In genomic region chrX:17559728-17560379, GRCh38 we compare ENCODE assay signal across 10 cellular contexts.
DNase-seq lines count a peak whose midpoint lies in the region; ATAC-seq, FAIRE-seq and TF ChIP-seq lines count a peak whose summit lies in the region.
"Had no signal": no experiment of that assay in that cellular context is flagged by ENCODE, and none has a peak within 500 bp of the region (broad histone marks: within the 10 kb centered on the region; RNA-seq: fewer than 3 reads in every experiment).

No MANE protein-coding gene starts in this region.

- H2BK120ac ChIP-seq in H1 (replicated peaks; ENCODE audit: low read depth, low read length), result no peak overlapping the region
- H2BK120ac ChIP-seq in neuronal stem cell (ENCODE audit: low read depth, low read length), result no peak overlapping the region

- H2AK5ac ChIP-seq in H1 (ENCODE audit: low read depth, low read length) (no peak overlapping the region), neuronal stem cell (ENCODE audit: low read depth, low read length) (no peak overlapping the region)

- no peak overlapping the region for H3K56ac ChIP-seq in H1 (replicated peaks; ENCODE audit: insufficient read length, low read depth, low read length)

- no peaks in the 10 kb centered on the region for H4K20me1 ChIP-seq in H1 (replicated peaks in 1 of 2; ENCODE audit: control insufficient read depth in 1 of 2, insufficient read depth in 2 of 2, low read length in 2 of 2)

- H3K36me3 Mint-ChIP-seq in activated T-cell treated with anti-CD3 and anti-CD28 coated beads, Interleukin-2, amount 50 U/mL, for 4 hours (ENCODE audit: insufficient read depth), result no peaks in the 10 kb centered on the region

- H3K4me3 ChIP-seq in H1 (ENCODE audit: extremely low read depth in 1 of 4, insufficient read depth in 2 of 4, low read depth in 3 of 4, low read length in 4 of 4), result peak overlapping the region in 1 of 4 experiments; percentile 4; a peak in 1 of 8 replicates
- H3K4me3 ChIP-seq in neuronal stem cell (ENCODE audit: low read length in 2 of 2), result no peak overlapping the region

- H3K4me1 ChIP-seq in H1 (replicated peaks in 1 of 4; ENCODE audit: control insufficient read depth in 3 of 4, insufficient read depth in 4 of 4, low read length in 3 of 4) (peaks cover 0 to 2% (median 0%) of the 10 kb centered on the region in 4 experiments; a peak in 2 of 7 replicates), neuronal stem cell (ENCODE audit: control insufficient read depth in 2 of 2, insufficient read depth in 1 of 2, low read depth in 1 of 2, low read length in 2 of 2) (peaks cover 0 to 2% of the 10 kb centered on the region in 2 donors)

- H3K18ac ChIP-seq in H1 (ENCODE audit: extremely low read depth, low read length) (no peak overlapping the region; the same call in 1 of the 2 replicates), neuronal stem cell (ENCODE audit: low read length) (no peak overlapping the region)

- H3K79me2 ChIP-seq in H1 (ENCODE audit: control insufficient read depth in 1 of 2, insufficient read depth in 2 of 2, low read length in 2 of 2), result no peaks in the 10 kb centered on the region

- H2BK5ac ChIP-seq in H1 (ENCODE audit: low read depth, low read length) (no peak overlapping the region), neuronal stem cell (ENCODE audit: low read length) (no peak overlapping the region)

- H3K9ac ChIP-seq in H1 (replicated peaks in 1 of 4; ENCODE audit: extremely low read depth in 1 of 4, low read depth in 3 of 4, low read length in 3 of 4), result no peak overlapping the region
- H3K9ac ChIP-seq in neuronal stem cell (ENCODE audit: low read depth, low read length, poor library complexity), result no peak overlapping the region

- no peak overlapping the region for H4K5ac ChIP-seq in H1 (ENCODE audit: insufficient read length, low read depth, low read length)

- in situ Hi-C loops in GM13977 (cut with MboI; ENCODE audit: low pct_unique_long_range_greater_than_20kb, low sequenced_read_pairs, unreplicated experiment), result no loop called here

- H2BK20ac ChIP-seq in H1 (ENCODE audit: low read length), result no peak overlapping the region

- H3K14ac ChIP-seq in H1 (ENCODE audit: insufficient read length) (no peak overlapping the region), neuronal stem cell (ENCODE audit: low read length) (no peak overlapping the region)

- no peaks in the 10 kb centered on the region for H3K9me3 Mint-ChIP-seq in activated T-cell treated with anti-CD3 and anti-CD28 coated beads, Interleukin-2, amount 50 U/mL, for 4 hours

- FAIRE-seq in H1 (lab: Jason Lieb, UNC), result peak; percentile 62
- FAIRE-seq: GM12891 had no signal

- no peaks in the 10 kb centered on the region for H3K27me3 Mint-ChIP-seq in activated T-cell treated with anti-CD3 and anti-CD28 coated beads, Interleukin-2, amount 50 U/mL, for 4 hours (ENCODE audit: low read depth)

- no peak overlapping the region for H4K8ac ChIP-seq in H1 (ENCODE audit: extremely low read depth, insufficient read depth, low read length)
- H4K8ac ChIP-seq in neuronal stem cell (ENCODE audit: low read depth, low read length), result no peak overlapping the region

- ATAC-seq in activated T-cell treated with anti-CD3 and anti-CD28 coated beads, Interleukin-2, amount 50 U/mL, for 4 hours, result no peak
- ATAC-seq in GM21423 (IDR thresholded peaks at IDR 0.05; ENCODE audit: unreplicated experiment), result no peak

- no peak overlapping the region for H3K4me3 Mint-ChIP-seq in activated T-cell treated with anti-CD3 and anti-CD28 coated beads, Interleukin-2, amount 50 U/mL, for 4 hours

- H2BK15ac ChIP-seq in H1 (ENCODE audit: low read length), result no peak overlapping the region
- H2BK15ac ChIP-seq in neuronal stem cell (ENCODE audit: low read length), result no peak overlapping the region

- H4K91ac ChIP-seq in H1 (replicated peaks; ENCODE audit: insufficient read length, low read length), result no peak overlapping the region
- H4K91ac ChIP-seq in neuronal stem cell (ENCODE audit: low read depth, low read length, poor library complexity), result no peak overlapping the region

- peak overlapping the region; percentile 53 to 57 for H3K4me2 ChIP-seq in H1 (ENCODE audit: insufficient read depth in 1 of 2, low read depth in 2 of 2, low read length in 2 of 2)
- no peak overlapping the region for H3K4me2 ChIP-seq in neuronal stem cell (ENCODE audit: insufficient read depth, low read length, poor library complexity, severe bottlenecking)

- no peak overlapping the region for H3K23ac ChIP-seq in H1 (ENCODE audit: insufficient read length)
- H3K23ac ChIP-seq in neuronal stem cell (ENCODE audit: low read depth, low read length, poor library complexity), result no peak overlapping the region

- no peak overlapping the region for H3K27ac ChIP-seq in H1 (ENCODE audit: low read depth, low read length)
- H3K27ac ChIP-seq in neuronal stem cell (replicated peaks; ENCODE audit: low read length), result no peak overlapping the region

- H2BK12ac ChIP-seq in H1 (ENCODE audit: low read depth, low read length), result no peak overlapping the region
- H2BK12ac ChIP-seq in neuronal stem cell (ENCODE audit: low read length), result no peak overlapping the region

- no peak for TF ChIP-seq EP300 in H1 (IDR thresholded peaks at IDR 0.05; ENCODE audit: borderline replicate concordance in 1 of 2, low read depth in 2 of 2, low read length in 2 of 2)

- H3K9me3 ChIP-seq in H1 (ENCODE audit: insufficient read depth in 2 of 2, low read depth in 1 of 2, low read length in 1 of 2) (no peaks in the 10 kb centered on the region), neuronal stem cell (replicated peaks in 1 of 2; ENCODE audit: control insufficient read depth in 2 of 2, insufficient read depth in 1 of 2, low read depth in 1 of 2, low read length in 2 of 2) (no peaks in the 10 kb centered on the region)

- POLR2A ChIA-PET in H1 (lab: Charles Lee; ENCODE audit: partially characterized antibody), result no interaction called here

- no peaks in the 10 kb centered on the region for H3K23me2 ChIP-seq in H1 (ENCODE audit: low read depth, low read length)

- TF ChIP-seq POLR2A in H1 (IDR thresholded peaks at IDR 0.05; ENCODE audit: control extremely low read depth in 1 of 2, low read depth in 2 of 2, low read length in 2 of 2), result no peak

- TF ChIP-seq CTCF in H1 (IDR thresholded peaks at IDR 0.05; ENCODE audit: control extremely low read depth in 1 of 3, insufficient read depth in 1 of 3, low read depth in 1 of 3, low read length in 3 of 3) (no peak), GM13977 (IDR thresholded peaks at IDR 0.05; ENCODE audit: extremely low read depth, insufficient read depth, missing control alignments) (no peak)

- H3K27me3 ChIP-seq in H1 (replicated peaks in 1 of 4; ENCODE audit: control insufficient read depth in 3 of 4, extremely low read depth in 1 of 4, insufficient read depth in 3 of 4, low read length in 3 of 4), result no peaks in the 10 kb centered on the region
- peaks cover 0 to 3% (median 0%) of the 10 kb centered on the region in 3 experiments for H3K27me3 ChIP-seq in neuronal stem cell (ENCODE audit: control insufficient read depth in 3 of 3, insufficient read depth in 3 of 3, low read depth in 1 of 3, low read length in 3 of 3)

- peak; percentile 82 for DNase-seq in Daoy (ENCODE audit: low read depth)
- DNase-seq in LoVo (ENCODE audit: low spot score), result peak; percentile 1
- no peak for DNase-seq in H1 (ENCODE audit: low read depth in 1 of 2, low spot score in 2 of 2)
- no peak for DNase-seq in neuronal stem cell (ENCODE audit: low spot score)
- DNase-seq in GM13977 (ENCODE audit: low spot score), result no peak
- DNase-seq in NCI-H128 (lab: John Stamatoyannopoulos, UW; ENCODE audit: unreplicated experiment), result no peak
- no peak for DNase-seq in activated T-cell treated with anti-CD3 and anti-CD28 coated beads, Interleukin-2, amount 50 U/mL, for 4 hours
- DNase-seq: hippocampal formation had no signal

- H3K4ac ChIP-seq in H1 (replicated peaks; ENCODE audit: insufficient read length, low read depth, low read length), result no peak overlapping the region
- H3K4ac ChIP-seq in neuronal stem cell (ENCODE audit: low read length), result no peak overlapping the region

- H3K36me3 ChIP-seq in H1 (ENCODE audit: control insufficient read depth in 2 of 4, insufficient read depth in 4 of 4, low read length in 3 of 4) (no peaks in the 10 kb centered on the region), neuronal stem cell (replicated peaks in 1 of 2; ENCODE audit: control insufficient read depth in 2 of 2, insufficient read depth in 2 of 2, low read length in 2 of 2) (no peaks in the 10 kb centered on the region)

- CTCF ChIA-PET in H1 (lab: Charles Lee; ENCODE audit: partially characterized antibody), result interaction anchor here (1.3 to 1.7 kb wide), 2 partner anchors 22 to 24 kb away, joined by 3 to 5 read pairs; no protein-coding TSS in a partner anchor

- H3K79me1 ChIP-seq in H1 (ENCODE audit: low read depth, low read length) (no peaks in the 10 kb centered on the region), neuronal stem cell (ENCODE audit: low read depth, low read length) (no peaks in the 10 kb centered on the region)

- no peak for TF ChIP-seq RAD21 in H1 (IDR thresholded peaks at IDR 0.05 in 1 of 2, conservative IDR thresholded peaks at IDR 0.05 in 1 of 2; ENCODE audit: low read depth in 2 of 2, low read length in 2 of 2)

- no peak overlapping the region for H2AFZ ChIP-seq in H1 (ENCODE audit: low read length)
- peak overlapping the region; percentile 11 for H2AFZ ChIP-seq in neuronal stem cell (ENCODE audit: low read length)

- H3K4me1 Mint-ChIP-seq in activated T-cell treated with anti-CD3 and anti-CD28 coated beads, Interleukin-2, amount 50 U/mL, for 4 hours (ENCODE audit: low read depth), result peaks cover 5% of the 10 kb centered on the region

- 28% methylated on average over 8 of the region's 8 CpGs; no CpG with 5 or more reads in 1 of the 2 experiments for WGBS in H1 (ENCODE audit: extremely low coverage in 1 of 2, insufficient coverage in 1 of 2, insufficient read length in 1 of 2, insufficient replicate concordance in 2 of 2, low coverage in 1 of 2, low lambda C conversion rate in 2 of 2, missing lambda C conversion rate in 1 of 2), 2 experiments
- no CpG with 5 or more reads among the region's 8 CpGs for WGBS in neuronal stem cell (ENCODE audit: extremely low coverage in 2 of 2, insufficient read length in 2 of 2, insufficient replicate concordance in 1 of 2), 2 donors

TF ChIP-seq in H1, 55 proteins besides CTCF, POLR2A, EP300 and RAD21 (continues in another document):
- TF ChIP-seq SAP30 (IDR thresholded peaks at IDR 0.05; ENCODE audit: insufficient read depth, insufficient replicate concordance, low read length) (no peak), HDAC6 (IDR thresholded peaks at IDR 0.05; ENCODE audit: low read depth, low read length) (no peak), RXRA (IDR thresholded peaks at IDR 0.05; ENCODE audit: insufficient read depth, low read depth, low read length) (no peak), GTF2F1 (IDR thresholded peaks at IDR 0.05; ENCODE audit: borderline replicate concordance, low read depth, low read length) (no peak), KDM5A (IDR thresholded peaks at IDR 0.05; ENCODE audit: low read length) (no peak), FOSL1 (IDR thresholded peaks at IDR 0.05; ENCODE audit: insufficient read depth, low read depth, low read length) (no peak), SP2 (IDR thresholded peaks at IDR 0.05; ENCODE audit: low read length) (no peak), SUZ12 (IDR thresholded peaks at IDR 0.05; ENCODE audit: low read length) (no peak), POU5F1 (IDR thresholded peaks at IDR 0.05; ENCODE audit: low read depth, low read length) (no peak), CEBPB (IDR thresholded peaks at IDR 0.05; ENCODE audit: low read depth, low read length) (no peak)

Comparison
In these comparisons a context has a peak if more than half of its experiments do, and no peak if none do; other contexts are left out.
1. DNase-seq: peak in Daoy (single experiment) and LoVo (single experiment); none in H1 (0 of 2), neuronal stem cell (single experiment), GM13977 (single experiment), NCI-H128 (single experiment) and activated T-cell treated with anti-CD3 and anti-CD28 coated beads, Interleukin-2, amount 50 U/mL, for 4 hours (single experiment).